In genomic region chr18:63320041-63320689, GRCh38 we compare ENCODE assay signal across 1 cellular context.
TF ChIP-seq lines count a peak whose summit lies in the region.

No MANE protein-coding gene starts in this region.

TF ChIP-seq in K562, 482 proteins besides CTCF, POLR2A, EP300 and RAD21 (continued from another document and continues in another):
- no peak for TF ChIP-seq ZC3H11A (IDR thresholded peaks at IDR 0.05; ENCODE audit: low read depth, low read length)
- no peak for TF ChIP-seq SREBF1 (IDR thresholded peaks at IDR 0.05; ENCODE audit: borderline replicate concordance, low read depth, low read length)
- TF ChIP-seq PURB (CRISPR knock-in tag; IDR thresholded peaks at IDR 0.05; ENCODE audit: low read depth) = no peak
- no peak for TF ChIP-seq ZNF140 (CRISPR knock-in tag; IDR thresholded peaks at IDR 0.05)
- no peak for TF ChIP-seq U2AF1 (optimal IDR thresholded peaks at IDR 0.05; ENCODE audit: low read depth, low read length)
- peak; percentile 31 for TF ChIP-seq CTCFL (IDR thresholded peaks at IDR 0.05; ENCODE audit: borderline replicate concordance, insufficient read depth, low read depth, low read length, poor library complexity, severe bottlenecking)
- no peak for TF ChIP-seq ZNF584 (CRISPR knock-in tag; IDR thresholded peaks at IDR 0.05; ENCODE audit: low read depth)
- peak; percentile 55 for TF ChIP-seq VEZF1 (CRISPR knock-in tag; IDR thresholded peaks at IDR 0.05)
- no peak for TF ChIP-seq HINFP (tag; conservative IDR thresholded peaks at IDR 0.05; ENCODE audit: low read depth)
- TF ChIP-seq BCOR (IDR thresholded peaks at IDR 0.05) = no peak
- TF ChIP-seq PKNOX1 (IDR thresholded peaks at IDR 0.05) = no peak
- TF ChIP-seq ZNF766 (CRISPR knock-in tag; conservative IDR thresholded peaks at IDR 0.05) = no peak
- no peak for TF ChIP-seq PREB (CRISPR knock-in tag; IDR thresholded peaks at IDR 0.05)
- no peak for TF ChIP-seq MLLT1 (IDR thresholded peaks at IDR 0.05)
- no peak for TF ChIP-seq DLX4 (CRISPR knock-in tag; IDR thresholded peaks at IDR 0.05)
- TF ChIP-seq ILF3 (IDR thresholded peaks at IDR 0.05; ENCODE audit: borderline replicate concordance) = no peak
- TF ChIP-seq ETV5 (CRISPR knock-in tag; IDR thresholded peaks at IDR 0.05; ENCODE audit: low read depth) = no peak
- 0 out of 2 replicates have a peak, but pooled peaks have one; percentile 44 for TF ChIP-seq EP400 (IDR thresholded peaks at IDR 0.05)
- TF ChIP-seq ZBTB34 (CRISPR knock-in tag; IDR thresholded peaks at IDR 0.05) = no peak
- TF ChIP-seq TBL1XR1 (IDR thresholded peaks at IDR 0.05; ENCODE audit: low read length in 2 of 2) = no peak
- no peak for TF ChIP-seq ZNF639 (CRISPR knock-in tag; conservative IDR thresholded peaks at IDR 0.05 in 1 of 2, IDR thresholded peaks at IDR 0.05 in 1 of 2)
- no peak for TF ChIP-seq PCBP2 (IDR thresholded peaks at IDR 0.05; ENCODE audit: low read depth, low read length, poor library complexity, severe bottlenecking)
- TF ChIP-seq ZNF121 (CRISPR knock-in tag; conservative IDR thresholded peaks at IDR 0.05) = no peak
- TF ChIP-seq ZBTB5 (IDR thresholded peaks at IDR 0.05) = no peak
- no peak for TF ChIP-seq PPARD (CRISPR knock-in tag; IDR thresholded peaks at IDR 0.05)
- TF ChIP-seq ZBTB8A (IDR thresholded peaks at IDR 0.05; ENCODE audit: partially characterized antibody) = no peak
- no peak for TF ChIP-seq CBX3 (IDR thresholded peaks at IDR 0.05; ENCODE audit: borderline replicate concordance in 1 of 2, low read length in 2 of 2)
- TF ChIP-seq RERE (CRISPR knock-in tag; IDR thresholded peaks at IDR 0.05; ENCODE audit: borderline replicate concordance) = no peak
- no peak for TF ChIP-seq ZNF561 (CRISPR knock-in tag; conservative IDR thresholded peaks at IDR 0.05)
- TF ChIP-seq THRA (IDR thresholded peaks at IDR 0.05) = no peak
- TF ChIP-seq TCF3 (CRISPR knock-in tag; IDR thresholded peaks at IDR 0.05) = no peak
